Comparison of ENCODE assay signal across 2 cellular contexts in the genomic region with DNA sequence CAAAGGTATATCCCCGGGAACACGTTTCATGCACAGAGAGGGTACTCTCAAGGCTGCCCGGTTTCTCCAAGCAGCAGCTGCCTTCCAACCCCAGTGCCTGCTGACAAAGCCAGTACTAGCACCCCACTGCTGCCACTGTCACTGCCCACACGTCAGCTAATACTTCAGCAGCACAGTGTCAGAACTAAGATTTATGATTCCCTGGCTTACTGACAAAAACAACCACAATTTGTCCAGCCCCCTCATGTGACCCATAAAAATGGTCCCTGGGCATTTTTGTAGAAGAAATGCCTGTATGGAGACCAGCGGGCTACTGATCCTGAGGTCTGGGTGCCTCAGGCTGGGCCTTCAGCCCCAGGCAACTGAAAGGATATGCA.
A peak's percentile ranks its signal among the peaks of the same experiment; 100 is the strongest.
TF ChIP-seq lines count a peak whose summit lies in the region.

No MANE protein-coding gene starts in this region.

TF ChIP-seq in HEK293T, 16 proteins besides CTCF, POLR2A, EP300 and RAD21:
- TF ChIP-seq SUZ12 (IDR thresholded peaks at IDR 0.05) (no peak), PKNOX1 (IDR thresholded peaks at IDR 0.05) (peak; percentile 93)

TF ChIP-seq in GM12878, 131 proteins besides CTCF, POLR2A, EP300 and RAD21:
- TF ChIP-seq RUNX3 (IDR thresholded peaks at IDR 0.05; ENCODE audit: low read length): 0 out of 2 replicates have a peak, but pooled peaks have one; percentile 15
- TF ChIP-seq HDAC6 (IDR thresholded peaks at IDR 0.05; ENCODE audit: unreplicated experiment): no peak
- TF ChIP-seq USF2 (IDR thresholded peaks at IDR 0.05; ENCODE audit: borderline replicate concordance, low read depth, low read length): peak; percentile 13; the same call in 1 of the 2 replicates
- TF ChIP-seq, protein P1, sequence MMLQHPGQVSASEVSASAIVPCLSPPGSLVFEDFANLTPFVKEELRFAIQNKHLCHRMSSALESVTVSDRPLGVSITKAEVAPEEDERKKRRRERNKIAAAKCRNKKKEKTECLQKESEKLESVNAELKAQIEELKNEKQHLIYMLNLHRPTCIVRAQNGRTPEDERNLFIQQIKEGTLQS (IDR thresholded peaks at IDR 0.05; ENCODE audit: borderline replicate concordance, extremely low read depth, low read depth, low read length): no peak
- TF ChIP-seq PBX3 (IDR thresholded peaks at IDR 0.05; ENCODE audit: insufficient replicate concordance, low read depth, low read length): peak; percentile 78
- peak; percentile 92 for TF ChIP-seq PKNOX1 (IDR thresholded peaks at IDR 0.05)
- TF ChIP-seq NFYA (IDR thresholded peaks at IDR 0.05; ENCODE audit: borderline replicate concordance, low read depth, low read length): no peak
- no peak for TF ChIP-seq YY1 (IDR thresholded peaks at IDR 0.05; ENCODE audit: low read depth, low read length)
- peak; percentile 68 for TF ChIP-seq ZNF687 (IDR thresholded peaks at IDR 0.05)
- TF ChIP-seq BHLHE40 (IDR thresholded peaks at IDR 0.05; ENCODE audit: borderline replicate concordance in 1 of 2, low read depth in 2 of 2, low read length in 1 of 2): peak; percentile 22 to 59; a peak in 3 of 4 replicates
- no peak for TF ChIP-seq ESRRA (IDR thresholded peaks at IDR 0.05; ENCODE audit: low read length)
- TF ChIP-seq RAD51 (IDR thresholded peaks at IDR 0.05): peak; percentile 80
- TF ChIP-seq SP1 (IDR thresholded peaks at IDR 0.05; ENCODE audit: low read depth, low read length): no peak
- no peak for TF ChIP-seq IRF5 (IDR thresholded peaks at IDR 0.05; ENCODE audit: borderline replicate concordance)
- TF ChIP-seq, protein P2, sequence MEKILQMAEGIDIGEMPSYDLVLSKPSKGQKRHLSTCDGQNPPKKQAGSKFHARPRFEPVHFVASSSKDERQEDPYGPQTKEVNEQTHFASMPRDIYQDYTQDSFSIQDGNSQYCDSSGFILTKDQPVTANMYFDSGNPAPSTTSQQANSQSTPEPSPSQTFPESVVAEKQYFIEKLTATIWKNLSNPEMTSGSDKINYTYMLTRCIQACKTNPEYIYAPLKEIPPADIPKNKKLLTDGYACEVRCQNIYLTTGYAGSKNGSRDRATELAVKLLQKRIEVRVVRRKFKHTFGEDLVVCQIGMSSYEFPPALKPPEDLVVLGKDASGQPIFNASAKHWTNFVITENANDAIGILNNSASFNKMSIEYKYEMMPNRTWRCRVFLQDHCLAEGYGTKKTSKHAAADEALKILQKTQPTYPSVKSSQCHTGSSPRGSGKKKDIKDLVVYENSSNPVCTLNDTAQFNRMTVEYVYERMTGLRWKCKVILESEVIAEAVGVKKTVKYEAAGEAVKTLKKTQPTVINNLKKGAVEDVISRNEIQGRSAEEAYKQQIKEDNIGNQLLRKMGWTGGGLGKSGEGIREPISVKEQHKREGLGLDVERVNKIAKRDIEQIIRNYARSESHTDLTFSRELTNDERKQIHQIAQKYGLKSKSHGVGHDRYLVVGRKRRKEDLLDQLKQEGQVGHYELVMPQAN (conservative IDR thresholded peaks at IDR 0.05): 0 out of 2 replicates have a peak, but pooled peaks have one; percentile 13
- no peak for TF ChIP-seq IKZF2 (IDR thresholded peaks at IDR 0.05)
- 0 out of 2 replicates have a peak, but pooled peaks have one; percentile 44 for TF ChIP-seq MLLT1 (IDR thresholded peaks at IDR 0.05)
- TF ChIP-seq ATF2 (IDR thresholded peaks at IDR 0.05; ENCODE audit: low read length): no peak
TF ChIP-seq in GM12878: peak in this region for 9.
